14 cellular contexts compared by ENCODE assay signal in genomic region chr6:22917344-22917743, GRCh38.
"Had no signal": no experiment of that assay in that cellular context is flagged by ENCODE, and none has a peak within 500 bp of the region (broad histone marks: within the 10 kb centered on the region; RNA-seq: fewer than 3 reads in every experiment).

No MANE protein-coding gene starts in this region.

- H3K27me3 Mint-ChIP-seq: activated naive CD8-positive, alpha-beta T cell treated with anti-CD3 and anti-CD28 coated beads, Interleukin-2, amount 10 ng/mL, durations not matched to agents 7 days and 5 days; memory B cell had no signal

- H3K27ac ChIP-seq: ascending aorta, pancreas, stomach, thoracic aorta had no signal

- H3K4me3 ChIP-seq: ascending aorta, pancreas, stomach, thoracic aorta had no signal

- H3K27ac Mint-ChIP-seq: activated naive CD8-positive, alpha-beta T cell treated with anti-CD3 and anti-CD28 coated beads, Interleukin-2, amount 10 ng/mL, durations not matched to agents 7 days and 5 days; immature natural killer cell; memory B cell; T-helper 2 cell treated with Interferon-gamma antibody and Interleukin-4, amounts not matched to agents 5 μg/mL and 100 μg/mL, for 36 hours had no signal

- H3K36me3 ChIP-seq: ascending aorta, pancreas, stomach, thoracic aorta had no signal

- ATAC-seq: left lobe of liver, pancreas had no signal

- H3K4me1 Mint-ChIP-seq: activated naive CD8-positive, alpha-beta T cell treated with anti-CD3 and anti-CD28 coated beads, Interleukin-2, amount 10 ng/mL, durations not matched to agents 7 days and 5 days; immature natural killer cell; memory B cell had no signal

- H3K36me3 Mint-ChIP-seq: activated naive CD8-positive, alpha-beta T cell treated with anti-CD3 and anti-CD28 coated beads, Interleukin-2, amount 10 ng/mL, durations not matched to agents 7 days and 5 days; memory B cell had no signal

- DNase-seq: activated CD4-positive, alpha-beta T cell treated with anti-CD3 and anti-CD28 coated beads for 1 hour; activated CD4-positive, alpha-beta T cell treated with anti-CD3 and anti-CD28 coated beads, Interleukin-2, amount 50 U/mL, for 48 hours; activated gamma-delta T cell; activated naive CD8-positive, alpha-beta T cell treated with anti-CD3 and anti-CD28 coated beads, Interleukin-2, amount 10 ng/mL, durations not matched to agents 7 days and 5 days; activated T-cell treated with anti-CD3 and anti-CD28 coated beads, Interleukin-2, amount 50 U/mL, for 48 hours; immature natural killer cell; pancreas; stomach; SW 1271 had no signal

- H3K9me3 ChIP-seq: ascending aorta, pancreas, stomach, thoracic aorta had no signal

- H3K27me3 ChIP-seq: ascending aorta, pancreas, stomach had no signal

- H3K4me3 Mint-ChIP-seq: activated naive CD8-positive, alpha-beta T cell treated with anti-CD3 and anti-CD28 coated beads, Interleukin-2, amount 10 ng/mL, durations not matched to agents 7 days and 5 days; immature natural killer cell; memory B cell; T-helper 2 cell treated with Interferon-gamma antibody and Interleukin-4, amounts not matched to agents 5 μg/mL and 100 μg/mL, for 36 hours had no signal
